Comparison of ENCODE assay signal across 8 cellular contexts in the genomic region with DNA sequence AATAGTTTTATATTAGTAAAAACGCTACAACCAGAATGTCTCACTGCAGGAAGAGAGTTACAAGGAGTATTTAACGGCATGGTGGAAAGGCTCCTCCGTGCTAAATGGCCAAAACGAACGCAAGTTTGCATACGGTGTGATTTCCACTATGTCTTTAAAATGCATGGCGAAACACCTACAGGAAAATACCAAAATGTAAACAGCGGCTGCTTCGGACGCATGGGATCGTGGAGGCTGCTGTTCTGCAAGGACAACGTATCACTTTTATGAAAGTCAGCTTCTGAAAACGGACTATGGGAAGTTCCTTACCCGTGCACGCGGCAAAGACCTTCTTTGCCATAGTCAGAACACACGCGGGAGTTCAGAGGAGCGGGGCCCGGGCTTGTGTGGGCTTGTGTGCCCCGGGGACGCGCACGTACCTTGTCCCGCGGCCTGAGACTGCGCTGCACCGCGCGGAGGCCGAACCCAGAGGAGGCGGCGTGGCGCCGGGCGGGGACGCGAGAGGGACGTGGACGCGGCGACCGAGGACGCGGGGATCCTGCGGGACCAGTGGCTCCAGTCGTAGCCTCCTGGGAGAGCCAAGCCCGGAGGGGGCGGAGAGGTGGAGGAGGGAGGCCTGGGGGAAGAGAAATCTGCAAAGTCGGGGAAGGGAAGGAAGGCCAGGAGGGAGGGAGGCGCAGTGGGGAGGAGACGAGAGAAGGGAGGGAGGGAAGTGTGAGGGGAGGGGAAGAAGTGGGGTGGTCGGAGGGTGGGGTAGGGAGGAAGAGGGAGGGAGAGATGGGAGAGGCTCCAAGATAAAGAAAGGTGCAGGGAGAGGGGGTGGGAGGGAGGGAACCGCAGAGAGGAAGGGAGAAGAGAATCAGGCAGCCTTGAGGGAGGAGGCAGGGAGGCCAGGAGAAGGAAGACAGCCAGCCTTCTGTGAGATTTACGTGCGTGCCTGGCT. TPM values are rescaled to one million over a fixed set of nuclear protein-coding genes. Genes with fewer than 3 reads are reported as not detected.
DNase-seq lines count a peak whose midpoint lies in the region; ATAC-seq and TF ChIP-seq lines count a peak whose summit lies in the region.

Gene CMBL (minus strand): TSS at position 697 of the 943 bp plus-strand sequence. CDS start 17,140 bp downstream, outside the sequence.

- H3K27me3 ChIP-seq in BJ (ENCODE audit: control insufficient read depth, insufficient read depth, low read length) (no peaks in the 10 kb centered on the region), foreskin keratinocyte (no peaks in the 10 kb centered on the region), aorta (ENCODE audit: control insufficient read depth in 1 of 2, insufficient read depth in 2 of 2, low read length in 1 of 2) (no peaks in the 10 kb centered on the region)

- H3K4me1 Mint-ChIP-seq in activated T-helper 17 cell treated with anti-CD3 and anti-CD28 coated beads, Interleukin-2, amount 50 U/mL, for 72 hours: peaks cover 10% of the 10 kb centered on the region
- H3K4me1 Mint-ChIP-seq in nephron: peaks cover 56% of the 10 kb centered on the region

- intact Hi-C loops in aorta (cut with DNase I): no loop called here

- H3K4me3 Mint-ChIP-seq in activated T-helper 17 cell treated with anti-CD3 and anti-CD28 coated beads, Interleukin-2, amount 50 U/mL, for 72 hours: peak within 1 kb of the TSS; percentile 84
- peak within 1 kb of the TSS; percentile 89 to 94 (median 90) for H3K4me3 Mint-ChIP-seq in nephron

- no peaks in the 10 kb centered on the region for H3K9me3 ChIP-seq in aorta (ENCODE audit: control insufficient read depth, low read length)

- no peak for TF ChIP-seq CTCF in BJ (IDR thresholded peaks at IDR 0.05; ENCODE audit: insufficient read depth, low read depth, low read length)
- TF ChIP-seq CTCF in foreskin keratinocyte (conservative IDR thresholded peaks at IDR 0.05): no peak
- no peak for TF ChIP-seq CTCF in nephron (IDR thresholded peaks at IDR 0.05; ENCODE audit: unreplicated experiment in 3 of 3)

- POLR2A ChIA-PET in BJ (lab: Charles Lee): no interaction called here

- ATAC-seq in GM18868 (IDR thresholded peaks at IDR 0.05; ENCODE audit: unreplicated experiment) (peak; percentile 89), HG03066 (IDR thresholded peaks at IDR 0.05; ENCODE audit: low read depth, unreplicated experiment) (peak; percentile 83), foreskin keratinocyte (peak; percentile 82), aorta (ENCODE audit: low FRiP score) (peak; percentile 81)
- ATAC-seq in activated T-helper 17 cell treated with anti-CD3 and anti-CD28 coated beads, Interleukin-2, amount 50 U/mL, for 72 hours (replicated peaks): peak; percentile 69

- H3K4me1 ChIP-seq in foreskin keratinocyte (peaks cover 18% of the 10 kb centered on the region), aorta (ENCODE audit: control insufficient read depth in 1 of 2, insufficient read depth in 2 of 2, low read length in 2 of 2) (no peaks in the 10 kb centered on the region)

- DNase-seq in BJ (ENCODE audit: low read depth) (no peak), NCI-H2227 (lab: John Stamatoyannopoulos, UW; ENCODE audit: unreplicated experiment) (peak; percentile 89), foreskin keratinocyte (peak; percentile 56 to 80), aorta (peak; percentile 65 to 85)

- H3K36me3 ChIP-seq in BJ (ENCODE audit: control insufficient read depth, insufficient read depth, low read length) (no peaks in the 10 kb centered on the region), aorta (ENCODE audit: control insufficient read depth in 1 of 2, insufficient read depth in 2 of 2, low read length in 1 of 2) (no peaks in the 10 kb centered on the region)

- H3K36me3 Mint-ChIP-seq in activated T-helper 17 cell treated with anti-CD3 and anti-CD28 coated beads, Interleukin-2, amount 50 U/mL, for 72 hours (ENCODE audit: low read depth): no peaks in the 10 kb centered on the region
- peaks cover 14% of the 10 kb centered on the region for H3K36me3 Mint-ChIP-seq in nephron (ENCODE audit: low read depth)

- H3K27ac ChIP-seq in foreskin keratinocyte (peak within 1 kb of the TSS; percentile 67), aorta (ENCODE audit: low read depth in 1 of 2, low read length in 2 of 2) (peak within 1 kb of the TSS in 1 of 2 donors; percentile 65)

- H3K27ac Mint-ChIP-seq in activated T-helper 17 cell treated with anti-CD3 and anti-CD28 coated beads, Interleukin-2, amount 50 U/mL, for 72 hours: peak within 1 kb of the TSS; percentile 55
- H3K27ac Mint-ChIP-seq in nephron: peak within 1 kb of the TSS; percentile 95 to 97 (median 97)

- peaks cover 24% of the 10 kb centered on the region for H3K27me3 Mint-ChIP-seq in activated T-helper 17 cell treated with anti-CD3 and anti-CD28 coated beads, Interleukin-2, amount 50 U/mL, for 72 hours
- H3K27me3 Mint-ChIP-seq in nephron (ENCODE audit: low read depth): no peaks in the 10 kb centered on the region

- CTCF ChIA-PET in BJ (lab: Yijun Ruan, JAX): interaction anchor here (1.6 kb wide), 1 partner anchor 23 kb away, joined by 4 read pairs; no protein-coding TSS in a partner anchor

- H3K4me3 ChIP-seq in BJ (ENCODE audit: low read depth, low read length) (peak within 1 kb of the TSS; percentile 71), aorta (ENCODE audit: low read length in 2 of 2) (peak within 1 kb of the TSS; percentile 32 to 58)

- H3K9me3 Mint-ChIP-seq in activated T-helper 17 cell treated with anti-CD3 and anti-CD28 coated beads, Interleukin-2, amount 50 U/mL, for 72 hours: no peaks in the 10 kb centered on the region
- no peaks in the 10 kb centered on the region for H3K9me3 Mint-ChIP-seq in nephron

- WGBS in aorta, 2 donors: 1% methylated on average over 53 to 56 of the region's 56 CpGs

RNA-seq across cellular contexts. Expression of gene CMBL, which starts in this region (rescaled TPM):
- polyA plus RNA-seq in BJ (2011; rRNA removed) (23.8 and 29.9 TPM in 2 replicates), foreskin keratinocyte (18.0 and 20.9 TPM in 2 replicates), aorta (10 to 100 TPM; 19.5 to 76.4 TPM)
- polyA minus RNA-seq in BJ (2011; rRNA and poly(A)+ RNA removed): 20.1 and 28.0 TPM in 2 replicates
- under 1 TPM; 0.80 to 0.82 TPM for total RNA-seq in activated T-helper 17 cell treated with anti-CD3 and anti-CD28 coated beads, Interleukin-2, amount 50 U/mL, for 72 hours
- total RNA-seq in foreskin keratinocyte (16.4 and 17.8 TPM in 2 replicates), aorta (10 to 100 TPM in 1 of 2 donors, 1 to 10 TPM in 1; 7.5 to 20.2 TPM)

Comparison
In these comparisons a context has a peak if more than half of its experiments do, and no peak if none do; other contexts are left out.
1. Peak in ATAC-seq in activated T-helper 17 cell treated with anti-CD3 and anti-CD28 coated beads, Interleukin-2, amount 50 U/mL, for 72 hours; RNA of the gene not detected or under 1 TPM.